ENCODE assay signal across 22 cellular contexts in the genomic region with DNA sequence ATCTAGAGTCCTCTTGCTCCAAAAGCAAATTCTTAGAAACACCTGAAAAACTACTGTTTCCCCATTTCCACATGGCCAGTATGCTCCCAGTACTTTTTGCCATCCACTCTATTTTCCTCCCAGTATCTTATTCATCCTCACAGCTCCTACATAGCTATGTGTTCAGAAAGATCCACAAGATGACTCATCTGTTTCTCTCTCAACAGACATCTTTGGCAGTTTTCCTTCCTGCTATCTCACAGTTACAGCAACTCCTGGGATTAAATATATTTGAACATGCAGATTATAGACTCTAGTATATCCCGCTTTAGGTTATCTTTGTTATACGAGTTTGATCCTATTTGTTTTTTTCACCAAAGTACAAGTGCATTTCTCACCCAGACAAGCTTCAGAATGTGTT.
DNase-seq lines count a peak whose midpoint lies in the region; ATAC-seq, FAIRE-seq and TF ChIP-seq lines count a peak whose summit lies in the region.
"Had no signal": no experiment of that assay in that cellular context is flagged by ENCODE, and none has a peak within 500 bp of the region (broad histone marks: within the 10 kb centered on the region; RNA-seq: fewer than 3 reads in every experiment).

No MANE protein-coding gene starts in this region.

- no peaks in the 10 kb centered on the region for H3F3A ChIP-seq in GM23248 (ENCODE audit: insufficient read depth)

- H3K4me1 ChIP-seq in GM23248 (ENCODE audit: insufficient read depth), result no peaks in the 10 kb centered on the region
- H3K4me1 ChIP-seq in RWPE2 (ENCODE audit: insufficient read depth, poor library complexity, severe bottlenecking), result no peaks in the 10 kb centered on the region
- no peaks in the 10 kb centered on the region for H3K4me1 ChIP-seq in endodermal cell (ENCODE audit: control insufficient read depth, insufficient read depth, low read length)
- H3K4me1 ChIP-seq: prostate gland, spleen, testis had no signal

- 20 to 38% methylated on average over 2 of the region's 2 CpGs for WGBS in GM23248 (ENCODE audit: low coverage in 1 of 2, low lambda C conversion rate in 2 of 2, missing lambda C conversion rate in 2 of 2), 2 experiments
- WGBS in endodermal cell (ENCODE audit: insufficient coverage in 1 of 2, insufficient read length in 1 of 2), 2 experiments, result 72 to 100% methylated on average over 1 to 2 of the region's 2 CpGs

- FAIRE-seq in GM12891 (lab: Jason Lieb, UNC), result no peak
- FAIRE-seq: islet of Langerhans had no signal

- H3K4me3 ChIP-seq in GM23248 (no peak overlapping the region), RWPE2 (ENCODE audit: severe bottlenecking) (no peak overlapping the region), endodermal cell (ENCODE audit: low read length) (no peak overlapping the region)
- H3K4me3 ChIP-seq: prostate gland, spleen, testis had no signal

- no peaks in the 10 kb centered on the region for H3K9me2 ChIP-seq in GM23248 (ENCODE audit: insufficient read depth)

- H3K27me3 Mint-ChIP-seq in endodermal cell (ENCODE audit: insufficient read depth), result peaks cover 3% of the 10 kb centered on the region
- H3K27me3 Mint-ChIP-seq in nephron progenitor cell (ENCODE audit: low read depth, poor library complexity), result no peaks in the 10 kb centered on the region

- H3K27me3 ChIP-seq in GM23248 (replicated peaks; ENCODE audit: insufficient read depth), result no peaks in the 10 kb centered on the region
- H3K27me3 ChIP-seq in RWPE2 (ENCODE audit: insufficient read depth, poor library complexity, severe bottlenecking), result no peaks in the 10 kb centered on the region
- H3K27me3 ChIP-seq in endodermal cell (ENCODE audit: control insufficient read depth, insufficient read depth, low read length, poor library complexity, severe bottlenecking), result no peaks in the 10 kb centered on the region
- H3K27me3 ChIP-seq: spleen, testis had no signal

- H3K4me1 Mint-ChIP-seq in endodermal cell (peaks cover 7% of the 10 kb centered on the region), nephron progenitor cell (peaks cover 7% of the 10 kb centered on the region)

- H3K36me3 Mint-ChIP-seq in endodermal cell (ENCODE audit: low read depth), result no peaks in the 10 kb centered on the region
- H3K36me3 Mint-ChIP-seq in nephron progenitor cell (ENCODE audit: low read depth), result no peaks in the 10 kb centered on the region
- H3K36me3 Mint-ChIP-seq: activated naive CD4-positive, alpha-beta T cell treated with anti-CD3 and anti-CD28 coated beads, Interleukin-2, amount 50 U/mL, for 72 hours had no signal

- no peaks in the 10 kb centered on the region for H3K79me2 ChIP-seq in GM23248 (ENCODE audit: insufficient read depth)

- in situ Hi-C loops in GM23248 (cut with MboI), result no loop called here

- H3K4me2 ChIP-seq in GM23248 (ENCODE audit: unreplicated experiment), result no peak overlapping the region

- no peak overlapping the region for H3K27ac Mint-ChIP-seq in endodermal cell
- peak overlapping the region; percentile 28 for H3K27ac Mint-ChIP-seq in nephron progenitor cell
- H3K27ac Mint-ChIP-seq: activated naive CD4-positive, alpha-beta T cell treated with anti-CD3 and anti-CD28 coated beads, Interleukin-2, amount 50 U/mL, for 72 hours had no signal

- peak; percentile 0 for DNase-seq in GM23248
- no peak for DNase-seq in RWPE2 (ENCODE audit: low spot score)
- no peak for DNase-seq in endodermal cell
- DNase-seq in nephron progenitor cell, result no peak
- DNase-seq in NCI-H1092 treated with DMSO at 0.1 percent for 48 hours (lab: John Stamatoyannopoulos, UW), result no peak
- DNase-seq in GM12891 (ENCODE audit: insufficient read length, low spot score), result no peak
- DNase-seq in NCI-H69 (lab: John Stamatoyannopoulos, UW), result no peak
- no peak for DNase-seq in activated CD4-positive, alpha-beta T cell treated with anti-CD3 and anti-CD28 coated beads for 48 hours
- DNase-seq: activated CD4-positive, CD25-positive, alpha-beta regulatory T cell; activated CD8-positive, alpha-beta memory T cell treated with anti-CD3 and anti-CD28 coated beads for 24 hours; AML-193; Calu3; IMR-90; NCI-H187 treated with DMSO at 0.1 percent for 48 hours; NCI-H446; Right ventricle myocardium superior; spleen; testis had no signal

- ATAC-seq in RWPE2 (ENCODE audit: low read depth), result 0 out of 3 replicates have a peak, but pooled peaks have one; percentile 14
- ATAC-seq: activated naive CD4-positive, alpha-beta T cell treated with anti-CD3 and anti-CD28 coated beads, Interleukin-2, amount 50 U/mL, for 72 hours; esophagus mucosa had no signal

- H4K20me1 ChIP-seq in GM23248 (ENCODE audit: insufficient read depth), result no peaks in the 10 kb centered on the region

- TF ChIP-seq CTCF in RWPE2 (IDR thresholded peaks at IDR 0.05; ENCODE audit: poor library complexity, severe bottlenecking), result no peak
- TF ChIP-seq CTCF in endodermal cell (conservative IDR thresholded peaks at IDR 0.05), result peak; percentile 42
- no peak for TF ChIP-seq CTCF in nephron progenitor cell (IDR thresholded peaks at IDR 0.05)

- H3K9ac ChIP-seq in GM23248, result no peak overlapping the region
- H3K9ac ChIP-seq in endodermal cell (ENCODE audit: extremely low read depth, low read length, poor library complexity, severe bottlenecking), result no peak overlapping the region

- H3K27ac ChIP-seq in GM23248 (no peak overlapping the region), RWPE2 (ENCODE audit: poor library complexity, severe bottlenecking) (no peak overlapping the region), endodermal cell (ENCODE audit: low read depth, low read length) (no peak overlapping the region)
- H3K27ac ChIP-seq: prostate gland, spleen, testis had no signal

- no peak for TF ChIP-seq POLR2A in GM12891 (IDR thresholded peaks at IDR 0.05; ENCODE audit: low read depth, low read length)

- no peak overlapping the region for H2AFZ ChIP-seq in GM23248

- H3K9me3 Mint-ChIP-seq in endodermal cell (no peaks in the 10 kb centered on the region), nephron progenitor cell (no peaks in the 10 kb centered on the region)

- H3K4me3 Mint-ChIP-seq in endodermal cell (no peak overlapping the region), nephron progenitor cell (no peak overlapping the region)

- no peaks in the 10 kb centered on the region for H3K36me3 ChIP-seq in GM23248 (ENCODE audit: low read depth)
- H3K36me3 ChIP-seq in RWPE2 (ENCODE audit: low read depth), result no peaks in the 10 kb centered on the region
- H3K36me3 ChIP-seq in endodermal cell (ENCODE audit: control insufficient read depth, insufficient read depth, low read length), result no peaks in the 10 kb centered on the region
- H3K36me3 ChIP-seq: prostate gland, spleen had no signal

- H3K9me3 ChIP-seq in GM23248 (ENCODE audit: low read depth) (no peaks in the 10 kb centered on the region), RWPE2 (ENCODE audit: severe bottlenecking) (no peaks in the 10 kb centered on the region), endodermal cell (ENCODE audit: control insufficient read depth, low read length) (no peaks in the 10 kb centered on the region)
- H3K9me3 ChIP-seq: prostate gland, spleen, testis had no signal

TF ChIP-seq in GM12891, 5 proteins besides CTCF, POLR2A, EP300 and RAD21:
- TF ChIP-seq PAX5 (IDR thresholded peaks at IDR 0.05; ENCODE audit: insufficient read depth, low read length, severe bottlenecking), result no peak
- no peak for TF ChIP-seq POLR2AphosphoS5 (IDR thresholded peaks at IDR 0.05; ENCODE audit: low read depth, low read length)
- TF ChIP-seq POU2F2 (IDR thresholded peaks at IDR 0.05; ENCODE audit: low read depth, low read length), result no peak
- TF ChIP-seq TAF1 (IDR thresholded peaks at IDR 0.05; ENCODE audit: low read depth, low read length), result no peak
- TF ChIP-seq SPI1 (IDR thresholded peaks at IDR 0.05; ENCODE audit: low read depth, low read length), result no peak
